ENCODE assay signal across 11 cellular contexts in genomic region chr21:36097427-36098230, GRCh38. TPM values are rescaled to one million over a fixed set of nuclear protein-coding genes. Genes with fewer than 3 reads are reported as not detected.
DNase-seq lines count a peak whose midpoint lies in the region; ATAC-seq and TF ChIP-seq lines count a peak whose summit lies in the region.
"Had no signal": no experiment of that assay in that cellular context is flagged by ENCODE, and none has a peak within 500 bp of the region (broad histone marks: within the 10 kb centered on the region; RNA-seq: fewer than 3 reads in every experiment).

No MANE protein-coding gene starts in this region.

- peaks cover 2 to 7% of the 10 kb centered on the region in 2 experiments for H3K4me1 ChIP-seq in trophoblast cell (ENCODE audit: control insufficient read depth in 1 of 2, insufficient read depth in 2 of 2, low read length in 2 of 2)
- H3K4me1 ChIP-seq: left ventricle myocardium inferior had no signal

- peak overlapping the region; percentile 75 for H2BK12ac ChIP-seq in trophoblast cell (ENCODE audit: low read length)

- no peak overlapping the region for H3K14ac ChIP-seq in trophoblast cell (ENCODE audit: low read length)

- no peak overlapping the region for H2AFZ ChIP-seq in trophoblast cell (ENCODE audit: insufficient read depth, low read length, poor library complexity)

- H3K36me3 ChIP-seq in trophoblast cell (ENCODE audit: control insufficient read depth in 1 of 2, insufficient read depth in 2 of 2, low read length in 2 of 2), result no peaks in the 10 kb centered on the region
- H3K36me3 ChIP-seq: adrenal gland, left ventricle myocardium inferior had no signal

- H2AK5ac ChIP-seq in trophoblast cell (ENCODE audit: low read length), result no peak overlapping the region

- intact Hi-C loops in left ventricle myocardium superior (cut with micrococcal nuclease), result no loop called here

- DNase-seq in HT1080 (ENCODE audit: low read depth), result peak; percentile 24
- DNase-seq in chondrocyte (ENCODE audit: low spot score), result no peak
- DNase-seq in trophoblast cell, result no peak
- no peak for DNase-seq in AG08396 (ENCODE audit: low spot score)
- no peak for DNase-seq in left ventricle myocardium superior
- no peak for DNase-seq in RKO (ENCODE audit: low spot score)
- DNase-seq in putamen (ENCODE audit: low spot score), result no peak
- DNase-seq: adrenal gland; left ventricle myocardium inferior; stimulated activated CD4-positive, alpha-beta T cell treated with anti-CD3 and anti-CD28 coated beads, Interleukin-4, amount 100 ng/mL, for 24 hours had no signal

- peak overlapping the region; percentile 72 for H3K27ac ChIP-seq in trophoblast cell (ENCODE audit: low read depth, low read length)
- H3K27ac ChIP-seq: adrenal gland, left ventricle myocardium inferior had no signal

- H3K4me1 Mint-ChIP-seq in chondrocyte (ENCODE audit: low read depth), result peaks cover 17% of the 10 kb centered on the region

- H3K79me2 ChIP-seq in trophoblast cell (ENCODE audit: control insufficient read depth, insufficient read depth, low read length, poor library complexity), result no peaks in the 10 kb centered on the region

- H3K9me3 Mint-ChIP-seq in chondrocyte (ENCODE audit: low read depth), result peaks cover 7% of the 10 kb centered on the region

- peak overlapping the region; percentile 33 for H2BK5ac ChIP-seq in trophoblast cell (ENCODE audit: low read depth, low read length, poor library complexity)

- H3K79me1 ChIP-seq in trophoblast cell (ENCODE audit: low read length), result peaks cover 7% of the 10 kb centered on the region

- H3K9me3 ChIP-seq in trophoblast cell (ENCODE audit: insufficient read depth, low read depth, low read length), result peaks cover 7% of the 10 kb centered on the region
- H3K9me3 ChIP-seq: adrenal gland had no signal

- H2BK120ac ChIP-seq in trophoblast cell (ENCODE audit: insufficient read depth, low read length, poor library complexity), result peak overlapping the region; percentile 68

- H4K91ac ChIP-seq in trophoblast cell (ENCODE audit: low read depth, low read length), result peak overlapping the region; percentile 78

- no peak for TF ChIP-seq CTCF in chondrocyte (IDR thresholded peaks at IDR 0.05)

- peaks cover 6% of the 10 kb centered on the region for H3K36me3 Mint-ChIP-seq in chondrocyte (ENCODE audit: low read depth)

- ATAC-seq in GM19043 (IDR thresholded peaks at IDR 0.05; ENCODE audit: low read depth, unreplicated experiment) (peak; percentile 63), left ventricle myocardium superior (no peak)

- H3K4me2 ChIP-seq in trophoblast cell (ENCODE audit: low read length), result no peak overlapping the region

- H3K18ac ChIP-seq in trophoblast cell (ENCODE audit: low read length), result no peak overlapping the region

- H3K23ac ChIP-seq in trophoblast cell (ENCODE audit: low read length), result no peak overlapping the region

- peak overlapping the region; percentile 80 for H3K27ac Mint-ChIP-seq in chondrocyte (ENCODE audit: unreplicated experiment)

- no CpG with 5 or more reads among the region's 9 CpGs for WGBS in trophoblast cell (ENCODE audit: extremely low coverage, insufficient coverage, insufficient read length)

- H3K27me3 ChIP-seq in trophoblast cell (ENCODE audit: insufficient read depth, low read length), result no peaks in the 10 kb centered on the region

- H4K8ac ChIP-seq in trophoblast cell (ENCODE audit: low read depth, low read length), result no peak overlapping the region

- no peak overlapping the region for H3K4me3 ChIP-seq in trophoblast cell (ENCODE audit: low read depth, low read length)
- H3K4me3 ChIP-seq: adrenal gland, left ventricle myocardium inferior had no signal

- H3K4me3 Mint-ChIP-seq in chondrocyte (ENCODE audit: unreplicated experiment), result no peak overlapping the region

- H4K12ac ChIP-seq in trophoblast cell (ENCODE audit: low read depth, low read length), result no peak overlapping the region

- H3K4ac ChIP-seq in trophoblast cell (ENCODE audit: low read depth, low read length), result no peak overlapping the region

- no peak overlapping the region for H3K9ac ChIP-seq in trophoblast cell (ENCODE audit: low read length)

- peaks cover 5% of the 10 kb centered on the region for H3K27me3 Mint-ChIP-seq in chondrocyte (ENCODE audit: low read depth)

RNA-seq across cellular contexts. Expression of gene CBR1, which starts 27.8 kb away (rescaled TPM):
- total RNA-seq in HT1080 (2014; rRNA removed; shearing (Covaris generic)), result 230 and 338 TPM in 2 replicates
- 127 and 135 TPM in 2 replicates for polyA plus RNA-seq in HT1080 (2015; cell fraction: cytosol; rRNA removed)
- 65.4 and 68.2 TPM in 2 replicates for polyA plus RNA-seq in HT1080 (2015; cell fraction: nucleus; rRNA removed)
- total RNA-seq in chondrocyte, result 17.6 to 23.6 TPM (median 19.7 TPM) in 3 replicates
- polyA plus RNA-seq in trophoblast cell (2013), result 5.0 and 5.6 TPM in 2 replicates
- total RNA-seq in left ventricle myocardium superior, result 25.8 TPM

RNA-seq across cellular contexts. Expression of gene CBR3, which starts 37.2 kb away (rescaled TPM):
- total RNA-seq in HT1080 (2014; rRNA removed; shearing (Covaris generic)), result 15.2 and 15.6 TPM in 2 replicates
- 11.7 and 13.1 TPM in 2 replicates for polyA plus RNA-seq in HT1080 (2015; cell fraction: cytosol; rRNA removed)
- polyA plus RNA-seq in HT1080 (2015; cell fraction: nucleus; rRNA removed), result 4.6 and 6.5 TPM in 2 replicates
- total RNA-seq in chondrocyte, result 3.4 to 7.4 TPM (median 3.5 TPM) in 3 replicates
- 2.9 and 3.3 TPM in 2 replicates for polyA plus RNA-seq in trophoblast cell (2013)
- total RNA-seq in left ventricle myocardium superior, result 2.6 TPM

RNA-seq across cellular contexts. Expression of gene SETD4, which starts 37.3 kb away (rescaled TPM):
- 9.7 and 10.7 TPM in 2 replicates for total RNA-seq in HT1080 (2014; rRNA removed; shearing (Covaris generic))
- 12.1 and 15.3 TPM in 2 replicates for polyA plus RNA-seq in HT1080 (2015; cell fraction: cytosol; rRNA removed)
- polyA plus RNA-seq in HT1080 (2015; cell fraction: nucleus; rRNA removed), result 51.9 and 53.5 TPM in 2 replicates
- total RNA-seq in chondrocyte (10.9 to 14.4 TPM (median 11.9 TPM) in 3 replicates), left ventricle myocardium superior (10.3 TPM)
- polyA plus RNA-seq in trophoblast cell (2013), result 17.4 and 20.0 TPM in 2 replicates

RNA-seq across cellular contexts. Expression of gene DOP1B, which starts 59.0 kb away (rescaled TPM):
- total RNA-seq in HT1080 (2014; rRNA removed; shearing (Covaris generic)), result 4.7 and 7.8 TPM in 2 replicates
- 7.8 and 11.8 TPM in 2 replicates for polyA plus RNA-seq in HT1080 (2015; cell fraction: cytosol; rRNA removed)
- polyA plus RNA-seq in HT1080 (2015; cell fraction: nucleus; rRNA removed), result 19.7 and 29.2 TPM in 2 replicates
- total RNA-seq in chondrocyte (17.1 to 23.1 TPM (median 17.8 TPM) in 3 replicates), left ventricle myocardium superior (15.8 TPM)
- 26.7 and 27.3 TPM in 2 replicates for polyA plus RNA-seq in trophoblast cell (2013)
